Comparison of ENCODE assay signal across 32 cellular contexts in the genomic region with DNA sequence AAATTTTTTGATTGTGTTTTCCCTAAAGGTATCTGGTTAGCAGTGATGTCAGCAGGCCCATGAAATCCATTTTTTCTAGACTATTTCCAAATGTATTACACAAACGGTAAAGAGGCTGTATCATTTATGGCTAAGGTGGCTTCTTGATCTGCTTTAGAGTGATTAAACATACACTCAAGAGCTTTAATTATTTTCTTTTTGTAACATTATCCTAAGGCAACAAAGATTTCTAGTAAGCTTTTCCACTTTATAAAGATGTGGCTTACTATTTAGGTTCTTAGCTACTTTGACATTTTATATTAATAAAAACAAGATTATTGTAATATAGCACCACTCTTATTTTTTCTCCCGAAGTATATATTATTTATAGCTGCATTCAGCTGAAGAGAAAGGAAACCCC. TPM values are rescaled to one million over a fixed set of nuclear protein-coding genes. Genes with fewer than 3 reads are reported as not detected.
"Had no signal": no experiment of that assay in that cellular context is flagged by ENCODE, and none has a peak within 500 bp of the region (broad histone marks: within the 10 kb centered on the region; RNA-seq: fewer than 3 reads in every experiment).

No MANE protein-coding gene starts in this region.

- ATAC-seq: activated CD8-positive, alpha-beta memory T cell treated with anti-CD3 and anti-CD28 coated beads, Interleukin-2, amount 10 ng/mL, durations not matched to agents 7 days and 5 days; activated CD8-positive, alpha-beta T cell treated with anti-CD3 and anti-CD28 coated beads, Interleukin-2, amount 10 ng/mL, durations not matched to agents 7 days and 5 days; activated naive CD8-positive, alpha-beta T cell treated with anti-CD3 and anti-CD28 coated beads, Interleukin-2, amount 50 U/mL, for 24 hours had no signal

- H3K9me3 ChIP-seq: ascending aorta had no signal

- H3K4me1 ChIP-seq: ascending aorta had no signal

- DNase-seq: activated B cell treated with CpG ODN at 0.5 μM for 24 hours; activated CD4-positive, alpha-beta memory T cell treated with anti-CD3 and anti-CD28 coated beads, Interleukin-2, amount 10 ng/mL, durations not matched to agents 7 days and 5 days; activated CD4-positive, alpha-beta T cell treated with anti-CD3 and anti-CD28 coated beads for 4 hours; activated CD4-positive, alpha-beta T cell treated with anti-CD3 and anti-CD28 coated beads, Interleukin-2, amount 10 ng/mL, durations not matched to agents 7 days and 5 days; activated CD4-positive, alpha-beta T cell treated with anti-CD3 and anti-CD28 coated beads, Interleukin-2, amount 50 U/mL, for 48 hours; activated CD4-positive, CD25-positive, alpha-beta regulatory T cell treated with anti-CD3 and anti-CD28 coated beads, Interleukin-2, amount 50 U/mL, for 72 hours; activated CD8-positive, alpha-beta memory T cell treated with anti-CD3 and anti-CD28 coated beads for 24 hours; activated CD8-positive, alpha-beta memory T cell treated with anti-CD3 and anti-CD28 coated beads, Interleukin-2, amount 10 ng/mL, durations not matched to agents 7 days and 5 days; activated CD8-positive, alpha-beta memory T cell treated with anti-CD3 and anti-CD28 coated beads, Interleukin-2, amount 50 U/mL, for 48 hours; activated CD8-positive, alpha-beta T cell treated with anti-CD3 and anti-CD28 coated beads, Interleukin-2, amount 10 ng/mL, durations not matched to agents 7 days and 5 days; activated effector memory CD4-positive, alpha-beta T cell treated with Interleukin-2 at 50 U/mL for 16 hours; activated gamma-delta T cell; activated naive CD4-positive, alpha-beta T cell treated with anti-CD3 and anti-CD28 coated beads, Interleukin-2, amount 10 ng/mL, durations not matched to agents 7 days and 5 days; activated naive CD4-positive, alpha-beta T cell treated with Interleukin-2 at 50 U/mL for 16 hours; activated naive CD8-positive, alpha-beta T cell treated with anti-CD3 and anti-CD28 coated beads, Interleukin-2, amount 10 ng/mL, durations not matched to agents 7 days and 5 days; activated naive CD8-positive, alpha-beta T cell treated with anti-CD3 and anti-CD28 coated beads, Interleukin-2, amount 50 U/mL, for 24 hours; activated T-cell treated with anti-CD3 and anti-CD28 coated beads, Interleukin-2, amount 50 U/mL, for 24 hours; activated T-cell treated with anti-CD3 and anti-CD28 coated beads, Interleukin-2, amount 50 U/mL, for 48 hours; amygdala; anterior cingulate cortex; caudate nucleus; cerebellar nuclear complex; T-helper 1 cell; T-helper 2 cell; T-helper 9 cell had no signal

- H3K27ac ChIP-seq: ascending aorta, cardiac muscle cell, VCaP had no signal

- FAIRE-seq: bronchial epithelial cell had no signal

- H3K27me3 ChIP-seq: ascending aorta, cardiac muscle cell had no signal

- H3K4me3 ChIP-seq: ascending aorta, cardiac muscle cell had no signal

RNA-seq across cellular contexts. Expression of a gene that starts 37.6 kb away (rescaled TPM):
- total RNA-seq: activated B cell treated with CpG ODN at 0.5 μM for 24 hours; activated CD4-positive, alpha-beta memory T cell treated with anti-CD3 and anti-CD28 coated beads, Interleukin-2, amount 10 ng/mL, durations not matched to agents 7 days and 5 days; activated CD4-positive, alpha-beta T cell treated with anti-CD3 and anti-CD28 coated beads, Interleukin-2, amount 10 ng/mL, durations not matched to agents 7 days and 5 days; activated CD8-positive, alpha-beta memory T cell treated with anti-CD3 and anti-CD28 coated beads, Interleukin-2, amount 10 ng/mL, durations not matched to agents 7 days and 5 days; activated CD8-positive, alpha-beta T cell treated with anti-CD3 and anti-CD28 coated beads, Interleukin-2, amount 10 ng/mL, durations not matched to agents 7 days and 5 days; activated naive CD8-positive, alpha-beta T cell treated with anti-CD3 and anti-CD28 coated beads, Interleukin-2, amount 10 ng/mL, durations not matched to agents 7 days and 5 days; activated T-helper 2 cell treated with anti-CD3 and anti-CD28 coated beads, Interferon-gamma antibody, Interleukin-2, Interleukin-4, amounts not matched to agents 10 μg/mL and 5 μg/mL and 100 μg/mL, durations not matched to agents 14 hours and 24 hours and 36 hours; ascending aorta; bronchial epithelial cell; cardiac muscle cell; chondrocyte had no signal
- polyA plus RNA-seq: cardiac muscle cell had no signal

RNA-seq across cellular contexts. Expression of a gene that starts 46.2 kb away (rescaled TPM):
- total RNA-seq: activated B cell treated with CpG ODN at 0.5 μM for 24 hours; activated CD4-positive, alpha-beta memory T cell treated with anti-CD3 and anti-CD28 coated beads, Interleukin-2, amount 10 ng/mL, durations not matched to agents 7 days and 5 days; activated CD4-positive, alpha-beta T cell treated with anti-CD3 and anti-CD28 coated beads, Interleukin-2, amount 10 ng/mL, durations not matched to agents 7 days and 5 days; activated CD8-positive, alpha-beta memory T cell treated with anti-CD3 and anti-CD28 coated beads, Interleukin-2, amount 10 ng/mL, durations not matched to agents 7 days and 5 days; activated CD8-positive, alpha-beta T cell treated with anti-CD3 and anti-CD28 coated beads, Interleukin-2, amount 10 ng/mL, durations not matched to agents 7 days and 5 days; activated naive CD8-positive, alpha-beta T cell treated with anti-CD3 and anti-CD28 coated beads, Interleukin-2, amount 10 ng/mL, durations not matched to agents 7 days and 5 days; activated T-helper 2 cell treated with anti-CD3 and anti-CD28 coated beads, Interferon-gamma antibody, Interleukin-2, Interleukin-4, amounts not matched to agents 10 μg/mL and 5 μg/mL and 100 μg/mL, durations not matched to agents 14 hours and 24 hours and 36 hours; ascending aorta; bronchial epithelial cell; cardiac muscle cell; chondrocyte had no signal
- polyA plus RNA-seq: adipose tissue, cardiac muscle cell had no signal
